In the genomic region with DNA sequence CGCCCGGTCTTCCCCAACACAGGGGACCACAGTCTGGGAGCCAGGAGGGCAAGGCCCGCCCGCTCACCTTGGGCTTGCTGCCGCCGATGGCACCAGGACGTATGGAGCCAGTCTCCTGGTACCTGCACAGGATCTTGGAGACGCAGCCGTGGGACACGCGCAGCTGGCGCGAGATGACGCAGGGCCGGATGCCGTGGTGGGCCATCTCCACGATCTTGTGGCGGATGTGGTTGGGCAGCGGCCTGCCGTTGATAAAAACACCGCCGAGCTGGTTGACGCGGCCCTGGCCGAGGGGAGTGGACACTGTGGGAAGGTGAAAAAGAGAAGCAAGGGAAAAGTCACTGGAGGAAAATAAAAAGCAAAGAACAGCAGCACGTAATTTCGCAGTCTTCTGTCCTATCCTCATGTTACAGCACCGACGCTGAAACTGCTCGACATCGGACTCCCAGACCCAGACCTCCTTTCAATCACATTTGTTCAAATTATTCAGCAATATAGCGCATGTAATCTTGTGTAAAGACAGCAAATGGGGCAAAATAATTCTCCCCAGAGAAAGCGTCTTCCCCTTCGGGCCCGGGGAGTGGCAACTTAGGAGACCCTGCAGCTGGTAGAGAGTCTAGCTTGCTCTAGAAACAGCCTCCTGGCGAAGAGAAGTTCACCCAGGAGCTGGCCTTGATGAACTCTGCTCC, we compare ENCODE assay signal across 12 cellular contexts. TPM values are rescaled to one million over a fixed set of nuclear protein-coding genes. Genes with fewer than 3 reads are reported as not detected.
DNase-seq lines count a peak whose midpoint lies in the region; ATAC-seq and TF ChIP-seq lines count a peak whose summit lies in the region.
"Had no signal": no experiment of that assay in that cellular context is flagged by ENCODE, and none has a peak within 500 bp of the region (broad histone marks: within the 10 kb centered on the region; RNA-seq: fewer than 3 reads in every experiment).

No MANE protein-coding gene starts in this region.

- H3K9me3 ChIP-seq in MM.1S (replicated peaks; ENCODE audit: insufficient read depth, low read length) (no peaks in the 10 kb centered on the region), neuron (ENCODE audit: low read length) (peaks cover 9% of the 10 kb centered on the region)

- peak overlapping the region; percentile 29 for H3K27ac Mint-ChIP-seq in chondrocyte (ENCODE audit: unreplicated experiment)

- H3K79me2 ChIP-seq in MM.1S (ENCODE audit: low read length) = no peaks in the 10 kb centered on the region

- H3K36me3 Mint-ChIP-seq in chondrocyte (ENCODE audit: low read depth) = peaks cover 3% of the 10 kb centered on the region

- peak; percentile 49 for DNase-seq in CMK (ENCODE audit: low read depth)
- no peak for DNase-seq in MM.1S
- DNase-seq in chondrocyte (ENCODE audit: low spot score) = no peak
- no peak for DNase-seq in stimulated activated CD4-positive, alpha-beta T cell treated with anti-CD3 and anti-CD28 coated beads, Interleukin-15, amount 100 ng/mL, for 24 hours
- no peak for DNase-seq in NCI-H345 (lab: John Stamatoyannopoulos, UW)
- DNase-seq: COR-L47, naive B cell, NCI-H446 had no signal

- peaks cover 37% of the 10 kb centered on the region for H3K4me1 Mint-ChIP-seq in chondrocyte (ENCODE audit: low read depth)

- H3K27me3 Mint-ChIP-seq in chondrocyte (ENCODE audit: low read depth) = peaks cover 88% of the 10 kb centered on the region

- H3K4me3 ChIP-seq in MM.1S (ENCODE audit: low read length) (no peak overlapping the region), neuron (ENCODE audit: low read length) (peak overlapping the region; percentile 57)

- H3K4me1 ChIP-seq in MM.1S (ENCODE audit: low read length) = no peaks in the 10 kb centered on the region
- peaks cover 51% of the 10 kb centered on the region for H3K4me1 ChIP-seq in neuron (ENCODE audit: insufficient read depth, low read length)

- no peak for ATAC-seq in GM18519 (IDR thresholded peaks at IDR 0.05; ENCODE audit: low FRiP score, unreplicated experiment)
- no peak for ATAC-seq in HG02884 (IDR thresholded peaks at IDR 0.05; ENCODE audit: unreplicated experiment)
- ATAC-seq: Panc1 had no signal

- no peaks in the 10 kb centered on the region for H4K20me1 ChIP-seq in MM.1S (ENCODE audit: insufficient read depth, low read length)

- H3K9me2 ChIP-seq in MM.1S (replicated peaks; ENCODE audit: insufficient read depth, low read length) = no peaks in the 10 kb centered on the region

- no peak overlapping the region for H3K27ac ChIP-seq in MM.1S (ENCODE audit: low read length)

- no peaks in the 10 kb centered on the region for H3K9me3 Mint-ChIP-seq in chondrocyte (ENCODE audit: low read depth)

- peaks cover 23% of the 10 kb centered on the region for H3K27me3 ChIP-seq in MM.1S (replicated peaks; ENCODE audit: insufficient read depth, low read length)
- peaks cover 68% of the 10 kb centered on the region for H3K27me3 ChIP-seq in neuron (ENCODE audit: insufficient read depth, low read length)

- H2AFZ ChIP-seq in MM.1S (ENCODE audit: low read length) = no peak overlapping the region
- no peak overlapping the region for H2AFZ ChIP-seq in neuron (ENCODE audit: low read depth, low read length)

- no peak overlapping the region for H3K9ac ChIP-seq in MM.1S (ENCODE audit: low read length)

- peak overlapping the region; percentile 89 for H3K4me3 Mint-ChIP-seq in chondrocyte (ENCODE audit: unreplicated experiment)

- peak overlapping the region; percentile 52; the same call in 1 of the 2 replicates for H3K4me2 ChIP-seq in MM.1S (ENCODE audit: low read depth, low read length)

- no peak for TF ChIP-seq CTCF in MM.1S (IDR thresholded peaks at IDR 0.05; ENCODE audit: low read length)
- TF ChIP-seq CTCF in chondrocyte (IDR thresholded peaks at IDR 0.05) = no peak

- H3F3A ChIP-seq in MM.1S (ENCODE audit: insufficient read depth, low read length) = no peaks in the 10 kb centered on the region

- H3K36me3 ChIP-seq in MM.1S (replicated peaks; ENCODE audit: insufficient read depth, low read length) = no peaks in the 10 kb centered on the region
- peaks cover 16% of the 10 kb centered on the region for H3K36me3 ChIP-seq in neuron (ENCODE audit: insufficient read depth, low read length)

RNA-seq across cellular contexts. Expression of gene PAX3, which starts 1.7 kb away (rescaled TPM):
- total RNA-seq in chondrocyte = 1.4 to 4.7 TPM (median 4.1 TPM) in 3 replicates
